1 cellular context compared by ENCODE assay signal in the genomic region with DNA sequence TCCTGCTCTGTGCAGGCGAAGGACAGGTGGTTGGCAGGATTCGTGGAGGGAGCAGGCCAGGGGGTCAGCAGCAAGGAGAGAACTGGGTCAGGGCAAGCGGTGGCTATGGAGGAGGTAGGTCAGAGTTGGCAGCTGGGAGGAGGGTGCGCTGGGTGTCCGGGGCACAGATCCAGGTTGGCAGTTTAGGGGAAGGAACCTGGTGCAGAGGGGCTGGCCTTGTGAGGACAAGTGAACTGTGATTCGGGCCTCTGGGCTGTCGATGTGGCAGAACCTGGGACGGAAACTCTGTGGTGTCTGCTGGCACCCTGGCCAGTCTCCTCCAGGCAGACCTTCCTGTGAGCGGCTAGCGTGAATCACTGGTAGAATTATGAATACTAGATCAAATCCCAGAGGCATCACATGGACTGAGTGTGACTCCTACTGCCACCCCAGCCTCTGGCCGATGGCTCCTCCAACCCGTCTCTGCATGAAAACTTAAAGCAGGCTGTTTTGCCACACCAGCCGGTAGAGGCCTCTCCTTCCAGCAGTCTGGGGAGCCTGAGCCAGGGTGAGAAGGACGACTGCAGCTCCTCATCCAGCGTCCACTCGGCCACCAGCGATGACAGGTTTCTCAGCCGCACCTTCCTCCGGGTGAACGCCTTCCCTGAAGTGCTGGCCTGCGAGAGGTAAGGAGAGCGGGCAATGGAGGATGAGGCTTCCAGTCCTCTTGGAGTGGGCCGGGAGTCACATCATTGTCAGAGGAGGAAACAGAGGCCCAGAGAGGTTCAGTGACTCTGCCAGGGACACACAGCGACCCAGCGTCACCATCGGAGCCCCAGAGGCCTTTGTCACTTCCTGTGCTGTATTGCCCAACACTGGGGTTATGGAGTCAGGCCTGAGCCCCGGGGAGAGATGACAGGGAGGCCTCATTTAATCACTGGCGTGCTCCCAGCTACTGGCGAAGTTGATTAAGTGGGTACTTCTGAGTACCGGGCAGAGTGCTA.
TF ChIP-seq lines count a peak whose summit lies in the region.

No MANE protein-coding gene starts in this region.

TF ChIP-seq in WTC11, 78 proteins besides CTCF, POLR2A, EP300 and RAD21 (continued from another document):
- TF ChIP-seq, protein P1, sequence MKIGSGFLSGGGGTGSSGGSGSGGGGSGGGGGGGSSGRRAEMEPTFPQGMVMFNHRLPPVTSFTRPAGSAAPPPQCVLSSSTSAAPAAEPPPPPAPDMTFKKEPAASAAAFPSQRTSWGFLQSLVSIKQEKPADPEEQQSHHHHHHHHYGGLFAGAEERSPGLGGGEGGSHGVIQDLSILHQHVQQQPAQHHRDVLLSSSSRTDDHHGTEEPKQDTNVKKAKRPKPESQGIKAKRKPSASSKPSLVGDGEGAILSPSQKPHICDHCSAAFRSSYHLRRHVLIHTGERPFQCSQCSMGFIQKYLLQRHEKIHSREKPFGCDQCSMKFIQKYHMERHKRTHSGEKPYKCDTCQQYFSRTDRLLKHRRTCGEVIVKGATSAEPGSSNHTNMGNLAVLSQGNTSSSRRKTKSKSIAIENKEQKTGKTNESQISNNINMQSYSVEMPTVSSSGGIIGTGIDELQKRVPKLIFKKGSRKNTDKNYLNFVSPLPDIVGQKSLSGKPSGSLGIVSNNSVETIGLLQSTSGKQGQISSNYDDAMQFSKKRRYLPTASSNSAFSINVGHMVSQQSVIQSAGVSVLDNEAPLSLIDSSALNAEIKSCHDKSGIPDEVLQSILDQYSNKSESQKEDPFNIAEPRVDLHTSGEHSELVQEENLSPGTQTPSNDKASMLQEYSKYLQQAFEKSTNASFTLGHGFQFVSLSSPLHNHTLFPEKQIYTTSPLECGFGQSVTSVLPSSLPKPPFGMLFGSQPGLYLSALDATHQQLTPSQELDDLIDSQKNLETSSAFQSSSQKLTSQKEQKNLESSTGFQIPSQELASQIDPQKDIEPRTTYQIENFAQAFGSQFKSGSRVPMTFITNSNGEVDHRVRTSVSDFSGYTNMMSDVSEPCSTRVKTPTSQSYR (CRISPR knock-in tag; IDR thresholded peaks at IDR 0.05) = no peak
- TF ChIP-seq, protein P2, sequence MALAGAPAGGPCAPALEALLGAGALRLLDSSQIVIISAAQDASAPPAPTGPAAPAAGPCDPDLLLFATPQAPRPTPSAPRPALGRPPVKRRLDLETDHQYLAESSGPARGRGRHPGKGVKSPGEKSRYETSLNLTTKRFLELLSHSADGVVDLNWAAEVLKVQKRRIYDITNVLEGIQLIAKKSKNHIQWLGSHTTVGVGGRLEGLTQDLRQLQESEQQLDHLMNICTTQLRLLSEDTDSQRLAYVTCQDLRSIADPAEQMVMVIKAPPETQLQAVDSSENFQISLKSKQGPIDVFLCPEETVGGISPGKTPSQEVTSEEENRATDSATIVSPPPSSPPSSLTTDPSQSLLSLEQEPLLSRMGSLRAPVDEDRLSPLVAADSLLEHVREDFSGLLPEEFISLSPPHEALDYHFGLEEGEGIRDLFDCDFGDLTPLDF (CRISPR knock-in tag; IDR thresholded peaks at IDR 0.05) = no peak
